Comparison of ENCODE assay signal across 8 cellular contexts in genomic region chr6:53484409-53485280, GRCh38.
A peak's percentile ranks its signal among the peaks of the same experiment; 100 is the strongest.
DNase-seq lines count a peak whose midpoint lies in the region; ATAC-seq and TF ChIP-seq lines count a peak whose summit lies in the region.

No MANE protein-coding gene starts in this region.

- H3K27me3 ChIP-seq in H7 (ENCODE audit: control insufficient read depth, insufficient read depth, low read length): no peaks in the 10 kb centered on the region
- H3K27me3 ChIP-seq in mesenchymal stem cell (ENCODE audit: control insufficient read depth in 1 of 2, insufficient read depth in 1 of 2, low read length in 2 of 2): peaks cover 3 to 10% of the 10 kb centered on the region in 2 experiments

- peak; percentile 70 for DNase-seq in AG10803 (ENCODE audit: low read depth)
- DNase-seq in H7: peak; percentile 17
- DNase-seq in NCI-H510A (lab: John Stamatoyannopoulos, UW): peak; percentile 12
- peak; percentile 58 to 79 for DNase-seq in activated CD4-positive, alpha-beta T cell treated with anti-CD3 and anti-CD28 coated beads for 4 hours
- DNase-seq in dermis microvascular lymphatic vessel endothelial cell (ENCODE audit: low read depth in 2 of 2): peak; percentile 72 to 78
- DNase-seq in mesenchymal stem cell: peak; percentile 67
- DNase-seq in stimulated activated CD8-positive, alpha-beta memory T cell treated with anti-CD3 and anti-CD28 coated beads, Interleukin-4, amount 100 ng/mL, for 1 hour (ENCODE audit: low read depth in 2 of 2, low spot score in 1 of 2): peak; percentile 35 to 47

- H2BK120ac ChIP-seq in mesenchymal stem cell (ENCODE audit: low read depth, low read length): no peak overlapping the region

- H2AK5ac ChIP-seq in mesenchymal stem cell (ENCODE audit: low read length, severe bottlenecking): no peak overlapping the region

- H3K18ac ChIP-seq in mesenchymal stem cell (ENCODE audit: low read depth in 1 of 2, low read length in 2 of 2): no peak overlapping the region

- H3K14ac ChIP-seq in mesenchymal stem cell (ENCODE audit: low read length in 2 of 2): no peak overlapping the region

- H3K4me3 ChIP-seq in AG10803 (ENCODE audit: low read length) (no peak overlapping the region), H7 (ENCODE audit: insufficient read depth, low read depth, low read length) (no peak overlapping the region), mesenchymal stem cell (ENCODE audit: insufficient read depth in 1 of 2, low read depth in 1 of 2, low read length in 2 of 2) (no peak overlapping the region)

- no peaks in the 10 kb centered on the region for H3K9me3 ChIP-seq in mesenchymal stem cell (ENCODE audit: control insufficient read depth, low read length)

- no peak overlapping the region for H2AFZ ChIP-seq in mesenchymal stem cell (ENCODE audit: low read depth, low read length)

- H2BK12ac ChIP-seq in mesenchymal stem cell (ENCODE audit: low read length in 2 of 2): no peak overlapping the region

- H2BK5ac ChIP-seq in mesenchymal stem cell (ENCODE audit: low read depth, low read length, poor library complexity, severe bottlenecking): no peak overlapping the region

- H2BK15ac ChIP-seq in mesenchymal stem cell (ENCODE audit: low read depth, poor library complexity, severe bottlenecking): no peak overlapping the region

- no peak overlapping the region for H3K27ac ChIP-seq in mesenchymal stem cell (ENCODE audit: low read length, poor library complexity, severe bottlenecking)

- H4K8ac ChIP-seq in mesenchymal stem cell (ENCODE audit: low read length): no peak overlapping the region

- no peak overlapping the region for H3K23ac ChIP-seq in mesenchymal stem cell (ENCODE audit: low read length in 2 of 2)

- H3K4ac ChIP-seq in mesenchymal stem cell (ENCODE audit: low read depth in 1 of 2, low read length in 2 of 2): no peak overlapping the region

- H3K9ac ChIP-seq in mesenchymal stem cell (ENCODE audit: low read length): peak overlapping the region; percentile 62

- no peaks in the 10 kb centered on the region for H3K79me1 ChIP-seq in mesenchymal stem cell (replicated peaks; ENCODE audit: low read length, poor library complexity, severe bottlenecking)

- ATAC-seq in GM21576 (IDR thresholded peaks at IDR 0.05; ENCODE audit: unreplicated experiment): no peak

- peak; percentile 99 for TF ChIP-seq CTCF in AG10803 (conservative IDR thresholded peaks at IDR 0.05; ENCODE audit: low read length)

- no peaks in the 10 kb centered on the region for H3K4me1 ChIP-seq in mesenchymal stem cell (ENCODE audit: control insufficient read depth, insufficient read depth, low read depth, low read length)

- H3K36me3 ChIP-seq in H7 (replicated peaks; ENCODE audit: control insufficient read depth, insufficient read depth, low read length) (no peaks in the 10 kb centered on the region), mesenchymal stem cell (ENCODE audit: control insufficient read depth in 1 of 2, insufficient read depth in 2 of 2, low read depth in 1 of 2, low read length in 2 of 2) (no peaks in the 10 kb centered on the region)

- 59% methylated on average over 6 of the region's 10 CpGs for WGBS in mesenchymal stem cell

- no peak overlapping the region for H3K4me2 ChIP-seq in mesenchymal stem cell (ENCODE audit: low read length, poor library complexity, severe bottlenecking)

- no peak overlapping the region for H4K91ac ChIP-seq in mesenchymal stem cell (ENCODE audit: low read length)

Comparison
In these comparisons a context has a peak if more than half of its experiments do, and no peak if none do; other contexts are left out.
1. DNase-seq: peak in every context shown above with its lines; median percentile 75 in dermis microvascular lymphatic vessel endothelial cell; 70 in AG10803; 68 in activated CD4-positive, alpha-beta T cell treated with anti-CD3 and anti-CD28 coated beads for 4 hours; 67 in mesenchymal stem cell; 41 in stimulated activated CD8-positive, alpha-beta memory T cell treated with anti-CD3 and anti-CD28 coated beads, Interleukin-4, amount 100 ng/mL, for 1 hour; 17 in H7; 12 in NCI-H510A.